Comparison of ENCODE assay signal across 30 cellular contexts in the genomic region with DNA sequence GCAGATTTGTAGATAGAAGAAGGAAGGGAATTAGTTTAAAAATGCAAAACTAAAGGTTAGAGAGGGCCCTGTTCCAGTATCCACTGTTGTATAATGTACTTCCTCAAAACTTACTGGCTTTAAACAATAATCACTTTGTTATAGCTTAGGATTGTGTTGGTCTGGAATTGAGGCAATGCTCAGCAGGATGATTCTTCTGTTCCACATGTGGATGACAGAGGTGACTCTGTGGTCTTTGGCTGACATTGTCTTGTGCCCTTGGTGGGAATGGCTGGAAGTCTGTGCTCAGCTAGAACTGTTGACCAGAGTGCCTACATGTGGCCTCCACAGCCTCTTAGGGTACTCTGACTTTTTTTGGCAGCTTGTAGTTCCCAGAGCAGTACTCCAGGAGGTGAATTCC.
"Had no signal": no experiment of that assay in that cellular context is flagged by ENCODE, and none has a peak within 500 bp of the region (broad histone marks: within the 10 kb centered on the region; RNA-seq: fewer than 3 reads in every experiment).

No MANE protein-coding gene starts in this region.

- ATAC-seq: left colon; left lung; lower lobe of right lung; naive thymus-derived CD8-positive, alpha-beta T cell; pancreas; right cardiac atrium; stimulated activated effector memory CD8-positive, alpha-beta T cell treated with anti-CD3 and anti-CD28 coated beads, Interleukin-12 subunit alpha, Interleukin-12 subunit beta, amount 100 ng/mL, for 72 hours had no signal

- H3K27me3 ChIP-seq: left lung, pancreas, sigmoid colon, spleen, suprapubic skin, tibial artery, uterus had no signal

- H3K4me3 Mint-ChIP-seq: immature natural killer cell; naive thymus-derived CD8-positive, alpha-beta T cell; nephron; neural crest cell; stimulated activated effector memory CD8-positive, alpha-beta T cell treated with anti-CD3 and anti-CD28 coated beads, Interleukin-12 subunit alpha, Interleukin-12 subunit beta, amount 100 ng/mL, for 72 hours; stimulated activated naive CD8-positive, alpha-beta T cell treated with anti-CD3 and anti-CD28 coated beads, Interleukin-15, Interleukin-2, amounts not matched to agents 100 ng/mL and 50 ng/mL, for 24 hours had no signal

- H3K27ac ChIP-seq: left lung, lower lobe of right lung, pancreas, prostate gland, sigmoid colon, spleen, suprapubic skin, thoracic aorta, tibial artery, uterus had no signal

- H3K27me3 Mint-ChIP-seq: naive thymus-derived CD8-positive, alpha-beta T cell; stimulated activated naive CD8-positive, alpha-beta T cell treated with anti-CD3 and anti-CD28 coated beads, Interleukin-15, Interleukin-2, amounts not matched to agents 100 ng/mL and 50 ng/mL, for 24 hours had no signal

- H3K36me3 Mint-ChIP-seq: stimulated activated effector memory CD8-positive, alpha-beta T cell treated with anti-CD3 and anti-CD28 coated beads, Interleukin-12 subunit alpha, Interleukin-12 subunit beta, amount 100 ng/mL, for 72 hours had no signal

- DNase-seq: hypothalamus; immature natural killer cell; kidney; left colon; left lung; lower lobe of right lung; mammary epithelial cell; mesenchymal stem cell; naive thymus-derived CD8-positive, alpha-beta T cell; nucleus accumbens; pancreas; posterior cingulate gyrus; retina; right cardiac atrium; sigmoid colon; small intestine; spleen; stimulated activated CD4-positive, alpha-beta T cell treated with anti-CD3 and anti-CD28 coated beads, Interleukin-4, amount 100 ng/mL, for 24 hours; stimulated activated naive CD4-positive, alpha-beta T cell; tibial artery; trophoblast cell; uterus had no signal

- H3K4me1 ChIP-seq: left lung, lower lobe of right lung, pancreas, prostate gland, spleen, uterus had no signal

- H3K9me3 ChIP-seq: pancreas, prostate gland, sigmoid colon, suprapubic skin, thoracic aorta, uterus had no signal

- FAIRE-seq: islet of Langerhans, kidney, pancreas, small intestine had no signal

- H3K4me1 Mint-ChIP-seq: immature natural killer cell; naive thymus-derived CD8-positive, alpha-beta T cell had no signal

- H3K36me3 ChIP-seq: left lung, lower lobe of right lung, pancreas, prostate gland, sigmoid colon, suprapubic skin, thoracic aorta, tibial artery, uterus had no signal

- H3K9me3 Mint-ChIP-seq: immature natural killer cell had no signal

- H3K27ac Mint-ChIP-seq: immature natural killer cell; naive thymus-derived CD8-positive, alpha-beta T cell; stimulated activated effector memory CD8-positive, alpha-beta T cell treated with anti-CD3 and anti-CD28 coated beads, Interleukin-12 subunit alpha, Interleukin-12 subunit beta, amount 100 ng/mL, for 72 hours; stimulated activated naive CD8-positive, alpha-beta T cell treated with anti-CD3 and anti-CD28 coated beads, Interleukin-15, Interleukin-2, amounts not matched to agents 100 ng/mL and 50 ng/mL, for 24 hours had no signal

- H3K4me3 ChIP-seq: left lung, lower lobe of right lung, pancreas, prostate gland, sigmoid colon, spleen, suprapubic skin, thoracic aorta, tibial artery, uterus had no signal
